ENCODE assay signal across 8 cellular contexts in genomic region chr14:76924363-76925151, GRCh38.
DNase-seq lines count a peak whose midpoint lies in the region; ATAC-seq and TF ChIP-seq lines count a peak whose summit lies in the region.

No MANE protein-coding gene starts in this region.

- DNase-seq in COLO668 (lab: John Stamatoyannopoulos, UW; ENCODE audit: unreplicated experiment) (peak; percentile 75), NCI-H1417 treated with DMSO at 0.1 percent for 48 hours (lab: John Stamatoyannopoulos, UW) (peak; percentile 95), islet precursor cell (peak; percentile 72), T1000 (lab: John Stamatoyannopoulos, UW) (no peak), upper lobe of left lung (no peak), prostate gland (ENCODE audit: low spot score) (no peak), epidermal melanocyte (ENCODE audit: insufficient read length, low spot score) (no peak)
- DNase-seq in activated CD4-positive, alpha-beta T cell treated with anti-CD3 and anti-CD28 coated beads, Interleukin-2, amount 50 U/mL, for 4 hours, result peak; percentile 27 to 29

- 60 to 82% methylated on average over 9 to 18 of the region's 18 CpGs for WGBS in upper lobe of left lung, 2 donors
- WGBS in prostate gland, result 49% methylated on average over 17 of the region's 18 CpGs

- intact Hi-C loops in prostate gland (cut with DNase I), result no loop called here

- no peaks in the 10 kb centered on the region for H3K36me3 ChIP-seq in upper lobe of left lung
- no peaks in the 10 kb centered on the region for H3K36me3 ChIP-seq in prostate gland

- H3K27ac ChIP-seq in upper lobe of left lung (no peak overlapping the region), prostate gland (no peak overlapping the region)

- TF ChIP-seq CTCF in upper lobe of left lung (IDR thresholded peaks at IDR 0.05) (no peak), prostate gland (IDR thresholded peaks at IDR 0.05) (no peak)

- no peaks in the 10 kb centered on the region for H3K9me3 ChIP-seq in upper lobe of left lung
- no peaks in the 10 kb centered on the region for H3K9me3 ChIP-seq in prostate gland

- H3K4me1 ChIP-seq in upper lobe of left lung, result peaks cover 17 to 28% (median 27%) of the 10 kb centered on the region in 4 donors
- H3K4me1 ChIP-seq in prostate gland (replicated peaks), result peaks cover 11% of the 10 kb centered on the region

- H3K27me3 ChIP-seq in upper lobe of left lung (no peaks in the 10 kb centered on the region), prostate gland (replicated peaks; ENCODE audit: insufficient read depth) (no peaks in the 10 kb centered on the region)

- no peak for TF ChIP-seq EP300 in upper lobe of left lung (IDR thresholded peaks at IDR 0.05)

- no peak for ATAC-seq in upper lobe of left lung (ENCODE audit: low FRiP score in 2 of 2)

- TF ChIP-seq POLR2A in upper lobe of left lung (IDR thresholded peaks at IDR 0.05) (no peak), prostate gland (IDR thresholded peaks at IDR 0.05) (no peak)

- H3K4me3 ChIP-seq in upper lobe of left lung (no peak overlapping the region), prostate gland (no peak overlapping the region)

Comparison
In these comparisons a context has a peak if more than half of its experiments do, and no peak if none do; other contexts are left out.
1. DNase-seq: peak in COLO668 (single experiment), NCI-H1417 treated with DMSO at 0.1 percent for 48 hours (single experiment), activated CD4-positive, alpha-beta T cell treated with anti-CD3 and anti-CD28 coated beads, Interleukin-2, amount 50 U/mL, for 4 hours (2 of 2) and islet precursor cell (single experiment); none in T1000 (single experiment), upper lobe of left lung (0 of 2), prostate gland (single experiment) and epidermal melanocyte (single experiment).